19 cellular contexts compared by ENCODE assay signal in genomic region chr3:197327701-197328100, GRCh38. TPM values are rescaled to one million over a fixed set of nuclear protein-coding genes. Genes with fewer than 3 reads are reported as not detected.
DNase-seq lines count a peak whose midpoint lies in the region; ATAC-seq and FAIRE-seq lines count a peak whose summit lies in the region.
"Had no signal": no experiment of that assay in that cellular context is flagged by ENCODE, and none has a peak within 500 bp of the region (broad histone marks: within the 10 kb centered on the region; RNA-seq: fewer than 3 reads in every experiment).

No MANE protein-coding gene starts in this region.

- H3K4me3 Mint-ChIP-seq in activated naive CD8-positive, alpha-beta T cell treated with anti-CD3 and anti-CD28 coated beads, Interleukin-2, amount 50 U/mL, for 24 hours: no peak overlapping the region
- H3K4me3 Mint-ChIP-seq in activated naive CD8-positive, alpha-beta T cell treated with anti-CD3 and anti-CD28 coated beads for 36 hours: no peak overlapping the region
- H3K4me3 Mint-ChIP-seq: nephron, T-cell had no signal

- no peak overlapping the region for H3K27ac Mint-ChIP-seq in activated naive CD8-positive, alpha-beta T cell treated with anti-CD3 and anti-CD28 coated beads, Interleukin-2, amount 50 U/mL, for 24 hours
- H3K27ac Mint-ChIP-seq in activated naive CD8-positive, alpha-beta T cell treated with anti-CD3 and anti-CD28 coated beads for 36 hours: no peak overlapping the region
- H3K27ac Mint-ChIP-seq: T-cell had no signal

- no peaks in the 10 kb centered on the region for H3K36me3 Mint-ChIP-seq in activated naive CD8-positive, alpha-beta T cell treated with anti-CD3 and anti-CD28 coated beads, Interleukin-2, amount 50 U/mL, for 24 hours (ENCODE audit: low read depth)
- H3K36me3 Mint-ChIP-seq in activated naive CD8-positive, alpha-beta T cell treated with anti-CD3 and anti-CD28 coated beads for 36 hours: no peaks in the 10 kb centered on the region
- H3K36me3 Mint-ChIP-seq: T-cell had no signal

- peaks cover 7% of the 10 kb centered on the region for H3K4me1 Mint-ChIP-seq in activated naive CD8-positive, alpha-beta T cell treated with anti-CD3 and anti-CD28 coated beads, Interleukin-2, amount 50 U/mL, for 24 hours
- H3K4me1 Mint-ChIP-seq in activated naive CD8-positive, alpha-beta T cell treated with anti-CD3 and anti-CD28 coated beads for 36 hours: peaks cover 3% of the 10 kb centered on the region
- H3K4me1 Mint-ChIP-seq: T-cell had no signal

- no peaks in the 10 kb centered on the region for H3K9me3 Mint-ChIP-seq in activated naive CD8-positive, alpha-beta T cell treated with anti-CD3 and anti-CD28 coated beads, Interleukin-2, amount 50 U/mL, for 24 hours
- H3K9me3 Mint-ChIP-seq in activated naive CD8-positive, alpha-beta T cell treated with anti-CD3 and anti-CD28 coated beads for 36 hours: no peaks in the 10 kb centered on the region
- H3K9me3 Mint-ChIP-seq: T-cell had no signal

- no peak for DNase-seq in activated naive CD8-positive, alpha-beta T cell treated with anti-CD3 and anti-CD28 coated beads, Interleukin-2, amount 50 U/mL, for 24 hours
- no peak for DNase-seq in activated naive CD8-positive, alpha-beta T cell treated with anti-CD3 and anti-CD28 coated beads for 36 hours
- DNase-seq in caudate nucleus (lab: John Stamatoyannopoulos, UW) (peak in 45 of 61 donors; percentile 7 to 82 (median 50)), hypothalamus (lab: John Stamatoyannopoulos, UW) (peak in 28 of 51 donors; percentile 9 to 72 (median 40)), HTR-8/SVneo (ENCODE audit: insufficient read length, low spot score) (no peak), activated gamma-delta T cell treated with Interleukin-2 at 50 U/mL for 16 hours (no peak), LoVo (ENCODE audit: low spot score) (no peak)
- DNase-seq: activated CD4-positive, CD25-positive, alpha-beta regulatory T cell treated with anti-CD3 and anti-CD28 coated beads, Interleukin-2, amount 50 U/mL, for 72 hours; activated T-cell treated with anti-CD3 and anti-CD28 coated beads, Interleukin-2, amount 50 U/mL, for 48 hours; aorta; COR-L47; left cardiac atrium; NCI-H187; NCI-H524 treated with DMSO at 0.1 percent for 48 hours; stimulated activated naive CD4-positive, alpha-beta T cell treated with Interleukin-2 at 50 U/mL for 16 hours; T-cell had no signal

- no peak for FAIRE-seq in HTR-8/SVneo (lab: Jason Lieb, UNC)
- FAIRE-seq: A549 had no signal

- peaks cover 13% of the 10 kb centered on the region for H3K27me3 Mint-ChIP-seq in activated naive CD8-positive, alpha-beta T cell treated with anti-CD3 and anti-CD28 coated beads, Interleukin-2, amount 50 U/mL, for 24 hours
- peaks cover 15% of the 10 kb centered on the region for H3K27me3 Mint-ChIP-seq in activated naive CD8-positive, alpha-beta T cell treated with anti-CD3 and anti-CD28 coated beads for 36 hours

- peak overlapping the region; percentile 95 for H3K27ac ChIP-seq in caudate nucleus (ENCODE audit: low read depth, low read length)
- peak overlapping the region; percentile 95 for H3K27ac ChIP-seq in temporal lobe (ENCODE audit: low read depth, low read length)
- H3K27ac ChIP-seq: A549 had no signal

- peak; percentile 10 for ATAC-seq in activated naive CD8-positive, alpha-beta T cell treated with anti-CD3 and anti-CD28 coated beads, Interleukin-2, amount 50 U/mL, for 24 hours
- ATAC-seq: A549, T-cell had no signal

RNA-seq across cellular contexts. Expression of gene DLG1, which starts 29.3 kb away (rescaled TPM):
- 10 to 100 TPM; 47.9 to 49.1 TPM for total RNA-seq in activated naive CD8-positive, alpha-beta T cell treated with anti-CD3 and anti-CD28 coated beads for 36 hours
- total RNA-seq in temporal lobe: 60.5 TPM

Comparison
In these comparisons a context has a peak if more than half of its experiments do, and no peak if none do; other contexts are left out.
1. DNase-seq: peak in caudate nucleus (45 of 61) and hypothalamus (28 of 51); none in activated naive CD8-positive, alpha-beta T cell treated with anti-CD3 and anti-CD28 coated beads, Interleukin-2, amount 50 U/mL, for 24 hours (single experiment), activated naive CD8-positive, alpha-beta T cell treated with anti-CD3 and anti-CD28 coated beads for 36 hours (single experiment), HTR-8/SVneo (single experiment), activated gamma-delta T cell treated with Interleukin-2 at 50 U/mL for 16 hours (single experiment) and LoVo (single experiment).